1 cellular context compared by ENCODE assay signal in the genomic region with DNA sequence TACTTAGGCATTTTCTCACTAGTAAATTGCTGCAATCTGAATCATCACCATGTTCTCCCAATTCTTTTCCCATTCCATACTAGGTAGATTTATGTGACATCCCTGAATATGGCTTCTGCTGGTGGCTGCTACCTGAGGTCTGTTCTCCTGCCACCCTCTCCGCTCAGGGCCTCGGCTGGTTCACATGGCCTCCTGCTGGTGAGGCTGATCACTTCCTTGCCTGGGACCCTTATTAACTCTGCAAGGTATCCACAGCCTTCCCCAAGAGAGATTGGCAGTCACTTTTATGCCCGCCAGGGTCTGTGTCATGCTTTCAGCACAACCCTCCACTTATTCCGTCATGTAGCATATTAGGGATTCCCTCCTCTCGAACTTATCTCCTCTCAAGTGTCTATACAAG.
TF ChIP-seq lines count a peak whose summit lies in the region.

No MANE protein-coding gene starts in this region.

TF ChIP-seq in WTC11, 78 proteins besides CTCF, POLR2A, EP300 and RAD21 (continued from another document):
- TF ChIP-seq, protein P1, sequence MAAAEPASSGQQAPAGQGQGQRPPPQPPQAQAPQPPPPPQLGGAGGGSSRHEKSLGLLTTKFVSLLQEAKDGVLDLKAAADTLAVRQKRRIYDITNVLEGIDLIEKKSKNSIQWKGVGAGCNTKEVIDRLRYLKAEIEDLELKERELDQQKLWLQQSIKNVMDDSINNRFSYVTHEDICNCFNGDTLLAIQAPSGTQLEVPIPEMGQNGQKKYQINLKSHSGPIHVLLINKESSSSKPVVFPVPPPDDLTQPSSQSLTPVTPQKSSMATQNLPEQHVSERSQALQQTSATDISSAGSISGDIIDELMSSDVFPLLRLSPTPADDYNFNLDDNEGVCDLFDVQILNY (CRISPR knock-in tag; IDR thresholded peaks at IDR 0.05): no peak
TF ChIP-seq in WTC11: peak in this region for 0.
